ENCODE assay signal across 8 cellular contexts in the genomic region with DNA sequence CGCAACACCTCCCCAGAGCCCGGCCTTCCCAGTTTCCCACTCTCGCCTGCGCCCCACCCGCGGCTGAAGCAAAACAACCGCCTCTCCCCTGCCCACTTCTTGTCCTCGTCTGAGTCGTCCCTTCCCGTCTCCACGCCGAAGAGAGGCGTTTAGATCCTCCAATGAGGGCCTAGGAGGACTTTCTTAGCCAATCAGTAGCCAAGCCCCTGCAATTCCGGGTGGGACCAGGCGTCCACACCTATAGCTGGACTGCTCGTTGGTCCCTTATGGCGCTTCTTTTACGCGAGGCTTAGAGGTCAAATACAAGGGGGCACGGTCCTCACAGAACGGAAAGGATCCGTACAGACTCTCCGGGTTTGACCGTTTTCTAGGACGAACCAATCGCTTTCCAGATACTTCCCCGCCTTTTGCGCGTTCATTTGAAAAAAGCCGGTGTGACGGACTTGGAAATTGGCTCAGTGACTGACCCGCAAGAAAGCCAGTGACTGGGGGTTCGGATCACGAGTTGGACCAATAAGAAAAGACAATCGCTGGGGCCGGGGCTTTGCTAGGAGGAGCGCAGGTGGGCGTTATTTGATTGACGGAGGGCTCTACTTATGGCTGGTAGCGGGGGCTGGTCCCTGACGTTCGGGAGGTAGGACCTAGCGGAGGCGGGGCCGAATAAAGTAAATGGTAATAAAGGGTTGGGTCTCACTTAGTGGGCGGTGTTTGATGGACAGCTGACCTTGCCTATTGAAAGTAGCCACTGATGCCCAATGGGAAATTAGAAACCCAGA. TPM values are rescaled to one million over a fixed set of nuclear protein-coding genes. Genes with fewer than 3 reads are reported as not detected.
DNase-seq lines count a peak whose midpoint lies in the region; ATAC-seq, FAIRE-seq and TF ChIP-seq lines count a peak whose summit lies in the region.

No MANE protein-coding gene starts in this region.

- H3K27me3 ChIP-seq in cardiac muscle cell, result no peaks in the 10 kb centered on the region
- H3K27me3 ChIP-seq in pancreas, result no peaks in the 10 kb centered on the region
- H3K27me3 ChIP-seq in tibial artery, result no peaks in the 10 kb centered on the region

- H3K4me3 ChIP-seq in GM12875 (ENCODE audit: low read depth, low read length) (peak overlapping the region; percentile 58), cardiac muscle cell (peak overlapping the region; percentile 42), pancreas (peak overlapping the region; percentile 6 to 43 (median 34)), tibial artery (peak overlapping the region; percentile 55 to 68)

- intact Hi-C loops in pancreas (cut with DNase I) (no loop called here), tibial artery (cut with DNase I; ENCODE audit: low total_unique reads) (loop anchor here (2.0 to 10.0 kb wide), 2 partner anchors 83 to 99 kb away; no protein-coding TSS in a partner anchor)

- peak; percentile 85 for ATAC-seq in HG02798 (IDR thresholded peaks at IDR 0.05; ENCODE audit: poor library complexity, unreplicated experiment)
- peak; percentile 76 to 88 (median 82) for ATAC-seq in pancreas

- H3K4me1 ChIP-seq in cardiac muscle cell (ENCODE audit: low read depth) (peaks cover 11% of the 10 kb centered on the region), pancreas (peaks cover 0 to 22% (median 13%) of the 10 kb centered on the region in 3 donors), tibial artery (peaks cover 0 to 29% (median 5%) of the 10 kb centered on the region in 4 donors)

- TF ChIP-seq CTCF in GM12875 (IDR thresholded peaks at IDR 0.05; ENCODE audit: borderline replicate concordance, insufficient read depth, low read depth, low read length), result no peak
- TF ChIP-seq CTCF in cardiac muscle cell (IDR thresholded peaks at IDR 0.05; ENCODE audit: low read depth, low read length), result no peak
- TF ChIP-seq CTCF in pancreas (IDR thresholded peaks at IDR 0.05), result no peak
- TF ChIP-seq CTCF in tibial artery (IDR thresholded peaks at IDR 0.05), result no peak

- H3K27ac ChIP-seq in adipose tissue (ENCODE audit: low read depth, low read length) (peak overlapping the region; percentile 71), cardiac muscle cell (peak overlapping the region; percentile 96), pancreas (peak overlapping the region; percentile 96 to 99 (median 98)), tibial artery (peak overlapping the region; percentile 95 to 96)

- H3K9me3 ChIP-seq in cardiac muscle cell (ENCODE audit: low read depth) (no peaks in the 10 kb centered on the region), pancreas (no peaks in the 10 kb centered on the region), tibial artery (no peaks in the 10 kb centered on the region)

- H3K36me3 ChIP-seq in cardiac muscle cell, result no peaks in the 10 kb centered on the region
- H3K36me3 ChIP-seq in pancreas, result no peaks in the 10 kb centered on the region
- H3K36me3 ChIP-seq in tibial artery, result no peaks in the 10 kb centered on the region

- FAIRE-seq in pancreas (lab: Jason Lieb, UNC), result peak; percentile 98

- 0 to 1% (median 1%) methylated on average over 46 of the region's 46 CpGs for WGBS in adipose tissue, 3 donors
- 0% methylated on average over 46 of the region's 46 CpGs for WGBS in pancreas, 2 donors

- DNase-seq in NCI-H1417 treated with DMSO at 0.1 percent for 48 hours (lab: John Stamatoyannopoulos, UW), result peak; percentile 100
- peak; percentile 100 for DNase-seq in SW480 (ENCODE audit: low spot score)
- peak; percentile 100 for DNase-seq in cardiac muscle cell (ENCODE audit: low read depth in 1 of 2, low spot score in 1 of 2)
- peak; percentile 90 to 100 (median 98) for DNase-seq in pancreas
- peak; percentile 100 for DNase-seq in tibial artery

RNA-seq across cellular contexts. Expression of a gene that starts 0.6 kb away (rescaled TPM):
- 10 to 100 TPM; 17.2 to 31.6 (median 24.5) TPM for polyA plus RNA-seq in adipose tissue
- 30.8 and 81.2 TPM in 2 replicates for total RNA-seq in cardiac muscle cell
- polyA plus RNA-seq in cardiac muscle cell, result 54.8 and 74.0 TPM in 2 replicates
- total RNA-seq in pancreas, result 10 to 100 TPM; 17.9 to 28.5 (median 19.7) TPM
- 10 to 100 TPM; 12.0 to 22.8 TPM for polyA plus RNA-seq in pancreas

Comparison
In these comparisons a context has a peak if more than half of its experiments do, and no peak if none do; other contexts are left out.
1. Peak in every context shown above with its lines: DNase-seq, ATAC-seq, H3K4me3 ChIP-seq and H3K27ac ChIP-seq.